Comparison of ENCODE assay signal across 1 cellular context in the genomic region with DNA sequence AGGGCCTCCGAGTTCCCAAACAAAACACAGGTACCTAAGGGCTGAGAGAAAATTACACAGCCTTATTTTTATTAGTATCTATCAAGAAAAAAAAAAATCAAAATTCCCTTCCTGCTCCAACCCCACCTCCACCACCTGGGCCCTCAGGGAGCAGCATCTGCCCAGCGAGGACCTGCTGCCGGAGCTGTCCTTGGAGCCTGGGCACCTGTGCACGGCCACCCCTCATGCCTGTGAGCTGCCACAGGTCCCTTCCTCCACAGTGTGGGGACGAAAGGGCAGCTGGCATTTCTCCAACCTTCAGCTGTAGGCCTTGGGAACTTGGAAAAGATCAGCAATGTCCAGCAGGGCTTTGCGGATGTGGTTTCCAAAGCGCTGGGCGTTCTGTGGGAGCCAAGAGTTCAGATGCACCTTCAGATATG.
A peak's percentile ranks its signal among the peaks of the same experiment; 100 is the strongest.
TF ChIP-seq lines count a peak whose summit lies in the region.

No MANE protein-coding gene starts in this region.

TF ChIP-seq in HepG2, 621 proteins besides CTCF, POLR2A, EP300 and RAD21 (continued from another document and continues in another):
- TF ChIP-seq, protein P1, sequence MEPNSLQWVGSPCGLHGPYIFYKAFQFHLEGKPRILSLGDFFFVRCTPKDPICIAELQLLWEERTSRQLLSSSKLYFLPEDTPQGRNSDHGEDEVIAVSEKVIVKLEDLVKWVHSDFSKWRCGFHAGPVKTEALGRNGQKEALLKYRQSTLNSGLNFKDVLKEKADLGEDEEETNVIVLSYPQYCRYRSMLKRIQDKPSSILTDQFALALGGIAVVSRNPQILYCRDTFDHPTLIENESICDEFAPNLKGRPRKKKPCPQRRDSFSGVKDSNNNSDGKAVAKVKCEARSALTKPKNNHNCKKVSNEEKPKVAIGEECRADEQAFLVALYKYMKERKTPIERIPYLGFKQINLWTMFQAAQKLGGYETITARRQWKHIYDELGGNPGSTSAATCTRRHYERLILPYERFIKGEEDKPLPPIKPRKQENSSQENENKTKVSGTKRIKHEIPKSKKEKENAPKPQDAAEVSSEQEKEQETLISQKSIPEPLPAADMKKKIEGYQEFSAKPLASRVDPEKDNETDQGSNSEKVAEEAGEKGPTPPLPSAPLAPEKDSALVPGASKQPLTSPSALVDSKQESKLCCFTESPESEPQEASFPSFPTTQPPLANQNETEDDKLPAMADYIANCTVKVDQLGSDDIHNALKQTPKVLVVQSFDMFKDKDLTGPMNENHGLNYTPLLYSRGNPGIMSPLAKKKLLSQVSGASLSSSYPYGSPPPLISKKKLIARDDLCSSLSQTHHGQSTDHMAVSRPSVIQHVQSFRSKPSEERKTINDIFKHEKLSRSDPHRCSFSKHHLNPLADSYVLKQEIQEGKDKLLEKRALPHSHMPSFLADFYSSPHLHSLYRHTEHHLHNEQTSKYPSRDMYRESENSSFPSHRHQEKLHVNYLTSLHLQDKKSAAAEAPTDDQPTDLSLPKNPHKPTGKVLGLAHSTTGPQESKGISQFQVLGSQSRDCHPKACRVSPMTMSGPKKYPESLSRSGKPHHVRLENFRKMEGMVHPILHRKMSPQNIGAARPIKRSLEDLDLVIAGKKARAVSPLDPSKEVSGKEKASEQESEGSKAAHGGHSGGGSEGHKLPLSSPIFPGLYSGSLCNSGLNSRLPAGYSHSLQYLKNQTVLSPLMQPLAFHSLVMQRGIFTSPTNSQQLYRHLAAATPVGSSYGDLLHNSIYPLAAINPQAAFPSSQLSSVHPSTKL (CRISPR knock-in tag; IDR thresholded peaks at IDR 0.05), result peak; percentile 69
- TF ChIP-seq ZMYM2 (CRISPR knock-in tag; IDR thresholded peaks at IDR 0.05) (no peak), EHMT2 (IDR thresholded peaks at IDR 0.05; ENCODE audit: borderline replicate concordance, low read depth, low read length) (no peak), MED8 (CRISPR knock-in tag; IDR thresholded peaks at IDR 0.05; ENCODE audit: insufficient replicate concordance) (no peak), LCORL (IDR thresholded peaks at IDR 0.05) (no peak), LCORL (CRISPR knock-in tag; IDR thresholded peaks at IDR 0.05) (peak; percentile 57; the same call in 1 of the 2 replicates), SMAD1 (CRISPR knock-in tag; IDR thresholded peaks at IDR 0.05; ENCODE audit: borderline replicate concordance, low read depth) (no peak), ERF (CRISPR knock-in tag; IDR thresholded peaks at IDR 0.05) (0 out of 2 replicates have a peak, but pooled peaks have one; percentile 30), ZNF616 (CRISPR knock-in tag; IDR thresholded peaks at IDR 0.05; ENCODE audit: low read depth) (no peak), KLF16 (CRISPR knock-in tag; IDR thresholded peaks at IDR 0.05) (0 out of 4 replicates have a peak, but pooled peaks of 1 of the 2 experiments have one; percentile 58), RARA (CRISPR knock-in tag; IDR thresholded peaks at IDR 0.05) (peak; percentile 22; the same call in 1 of the 2 replicates), ZNF768 (CRISPR knock-in tag; IDR thresholded peaks at IDR 0.05) (0 out of 2 replicates have a peak, but pooled peaks have one; percentile 40), ZNF724P (CRISPR knock-in tag; IDR thresholded peaks at IDR 0.05; ENCODE audit: borderline replicate concordance) (no peak), SAP130 (CRISPR knock-in tag; IDR thresholded peaks at IDR 0.05; ENCODE audit: low read depth) (peak; percentile 71), BORCS8-MEF2B (CRISPR knock-in tag; IDR thresholded peaks at IDR 0.05) (no peak), ELF3 (CRISPR knock-in tag; IDR thresholded peaks at IDR 0.05) (peak; percentile 46; the same call in 1 of the 2 replicates), TP53 (CRISPR knock-in tag; conservative IDR thresholded peaks at IDR 0.05) (no peak), ATAD3A (CRISPR knock-in tag; IDR thresholded peaks at IDR 0.05) (no peak), ZNF33B (CRISPR knock-in tag; IDR thresholded peaks at IDR 0.05) (no peak), ZNF230 (CRISPR knock-in tag; IDR thresholded peaks at IDR 0.05) (no peak)
- TF ChIP-seq, protein P2, sequence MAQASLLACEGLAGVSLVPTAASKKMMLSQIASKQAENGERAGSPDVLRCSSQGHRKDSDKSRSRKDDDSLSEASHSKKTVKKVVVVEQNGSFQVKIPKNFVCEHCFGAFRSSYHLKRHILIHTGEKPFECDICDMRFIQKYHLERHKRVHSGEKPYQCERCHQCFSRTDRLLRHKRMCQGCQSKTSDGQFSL (CRISPR knock-in tag; IDR thresholded peaks at IDR 0.05), result no peak
- TF ChIP-seq, protein P3, sequence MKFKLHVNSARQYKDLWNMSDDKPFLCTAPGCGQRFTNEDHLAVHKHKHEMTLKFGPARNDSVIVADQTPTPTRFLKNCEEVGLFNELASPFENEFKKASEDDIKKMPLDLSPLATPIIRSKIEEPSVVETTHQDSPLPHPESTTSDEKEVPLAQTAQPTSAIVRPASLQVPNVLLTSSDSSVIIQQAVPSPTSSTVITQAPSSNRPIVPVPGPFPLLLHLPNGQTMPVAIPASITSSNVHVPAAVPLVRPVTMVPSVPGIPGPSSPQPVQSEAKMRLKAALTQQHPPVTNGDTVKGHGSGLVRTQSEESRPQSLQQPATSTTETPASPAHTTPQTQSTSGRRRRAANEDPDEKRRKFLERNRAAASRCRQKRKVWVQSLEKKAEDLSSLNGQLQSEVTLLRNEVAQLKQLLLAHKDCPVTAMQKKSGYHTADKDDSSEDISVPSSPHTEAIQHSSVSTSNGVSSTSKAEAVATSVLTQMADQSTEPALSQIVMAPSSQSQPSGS (CRISPR knock-in tag; IDR thresholded peaks at IDR 0.05), result no peak
- TF ChIP-seq, protein P4, sequence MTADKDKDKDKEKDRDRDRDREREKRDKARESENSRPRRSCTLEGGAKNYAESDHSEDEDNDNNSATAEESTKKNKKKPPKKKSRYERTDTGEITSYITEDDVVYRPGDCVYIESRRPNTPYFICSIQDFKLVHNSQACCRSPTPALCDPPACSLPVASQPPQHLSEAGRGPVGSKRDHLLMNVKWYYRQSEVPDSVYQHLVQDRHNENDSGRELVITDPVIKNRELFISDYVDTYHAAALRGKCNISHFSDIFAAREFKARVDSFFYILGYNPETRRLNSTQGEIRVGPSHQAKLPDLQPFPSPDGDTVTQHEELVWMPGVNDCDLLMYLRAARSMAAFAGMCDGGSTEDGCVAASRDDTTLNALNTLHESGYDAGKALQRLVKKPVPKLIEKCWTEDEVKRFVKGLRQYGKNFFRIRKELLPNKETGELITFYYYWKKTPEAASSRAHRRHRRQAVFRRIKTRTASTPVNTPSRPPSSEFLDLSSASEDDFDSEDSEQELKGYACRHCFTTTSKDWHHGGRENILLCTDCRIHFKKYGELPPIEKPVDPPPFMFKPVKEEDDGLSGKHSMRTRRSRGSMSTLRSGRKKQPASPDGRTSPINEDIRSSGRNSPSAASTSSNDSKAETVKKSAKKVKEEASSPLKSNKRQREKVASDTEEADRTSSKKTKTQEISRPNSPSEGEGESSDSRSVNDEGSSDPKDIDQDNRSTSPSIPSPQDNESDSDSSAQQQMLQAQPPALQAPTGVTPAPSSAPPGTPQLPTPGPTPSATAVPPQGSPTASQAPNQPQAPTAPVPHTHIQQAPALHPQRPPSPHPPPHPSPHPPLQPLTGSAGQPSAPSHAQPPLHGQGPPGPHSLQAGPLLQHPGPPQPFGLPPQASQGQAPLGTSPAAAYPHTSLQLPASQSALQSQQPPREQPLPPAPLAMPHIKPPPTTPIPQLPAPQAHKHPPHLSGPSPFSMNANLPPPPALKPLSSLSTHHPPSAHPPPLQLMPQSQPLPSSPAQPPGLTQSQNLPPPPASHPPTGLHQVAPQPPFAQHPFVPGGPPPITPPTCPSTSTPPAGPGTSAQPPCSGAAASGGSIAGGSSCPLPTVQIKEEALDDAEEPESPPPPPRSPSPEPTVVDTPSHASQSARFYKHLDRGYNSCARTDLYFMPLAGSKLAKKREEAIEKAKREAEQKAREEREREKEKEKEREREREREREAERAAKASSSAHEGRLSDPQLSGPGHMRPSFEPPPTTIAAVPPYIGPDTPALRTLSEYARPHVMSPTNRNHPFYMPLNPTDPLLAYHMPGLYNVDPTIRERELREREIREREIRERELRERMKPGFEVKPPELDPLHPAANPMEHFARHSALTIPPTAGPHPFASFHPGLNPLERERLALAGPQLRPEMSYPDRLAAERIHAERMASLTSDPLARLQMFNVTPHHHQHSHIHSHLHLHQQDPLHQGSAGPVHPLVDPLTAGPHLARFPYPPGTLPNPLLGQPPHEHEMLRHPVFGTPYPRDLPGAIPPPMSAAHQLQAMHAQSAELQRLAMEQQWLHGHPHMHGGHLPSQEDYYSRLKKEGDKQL (CRISPR knock-in tag; IDR thresholded peaks at IDR 0.05; ENCODE audit: low read depth), result 0 out of 2 replicates have a peak, but pooled peaks have one; percentile 46
- TF ChIP-seq, protein P5, sequence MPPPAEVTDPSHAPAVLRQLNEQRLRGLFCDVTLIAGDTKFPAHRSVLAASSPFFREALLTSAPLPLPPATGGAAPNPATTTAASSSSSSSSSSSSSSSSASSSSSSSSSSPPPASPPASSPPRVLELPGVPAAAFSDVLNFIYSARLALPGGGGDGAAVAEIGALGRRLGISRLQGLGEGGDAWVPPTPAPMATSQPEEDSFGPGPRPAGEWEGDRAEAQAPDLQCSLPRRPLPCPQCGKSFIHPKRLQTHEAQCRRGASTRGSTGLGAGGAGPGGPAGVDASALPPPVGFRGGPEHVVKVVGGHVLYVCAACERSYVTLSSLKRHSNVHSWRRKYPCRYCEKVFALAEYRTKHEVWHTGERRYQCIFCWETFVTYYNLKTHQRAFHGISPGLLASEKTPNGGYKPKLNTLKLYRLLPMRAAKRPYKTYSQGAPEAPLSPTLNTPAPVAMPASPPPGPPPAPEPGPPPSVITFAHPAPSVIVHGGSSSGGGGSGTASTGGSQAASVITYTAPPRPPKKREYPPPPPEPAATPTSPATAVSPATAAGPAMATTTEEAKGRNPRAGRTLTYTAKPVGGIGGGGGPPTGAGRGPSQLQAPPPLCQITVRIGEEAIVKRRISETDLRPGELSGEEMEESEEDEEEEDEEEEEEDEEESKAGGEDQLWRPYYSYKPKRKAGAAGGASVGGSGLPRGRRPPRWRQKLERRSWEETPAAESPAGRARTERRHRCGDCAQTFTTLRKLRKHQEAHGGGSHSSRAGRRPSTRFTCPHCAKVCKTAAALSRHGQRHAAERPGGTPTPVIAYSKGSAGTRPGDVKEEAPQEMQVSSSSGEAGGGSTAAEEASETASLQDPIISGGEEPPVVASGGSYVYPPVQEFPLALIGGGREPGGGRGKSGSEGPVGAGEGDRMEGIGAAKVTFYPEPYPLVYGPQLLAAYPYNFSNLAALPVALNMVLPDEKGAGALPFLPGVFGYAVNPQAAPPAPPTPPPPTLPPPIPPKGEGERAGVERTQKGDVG (CRISPR knock-in tag; IDR thresholded peaks at IDR 0.05; ENCODE audit: borderline replicate concordance), result no peak
- TF ChIP-seq, protein P6, sequence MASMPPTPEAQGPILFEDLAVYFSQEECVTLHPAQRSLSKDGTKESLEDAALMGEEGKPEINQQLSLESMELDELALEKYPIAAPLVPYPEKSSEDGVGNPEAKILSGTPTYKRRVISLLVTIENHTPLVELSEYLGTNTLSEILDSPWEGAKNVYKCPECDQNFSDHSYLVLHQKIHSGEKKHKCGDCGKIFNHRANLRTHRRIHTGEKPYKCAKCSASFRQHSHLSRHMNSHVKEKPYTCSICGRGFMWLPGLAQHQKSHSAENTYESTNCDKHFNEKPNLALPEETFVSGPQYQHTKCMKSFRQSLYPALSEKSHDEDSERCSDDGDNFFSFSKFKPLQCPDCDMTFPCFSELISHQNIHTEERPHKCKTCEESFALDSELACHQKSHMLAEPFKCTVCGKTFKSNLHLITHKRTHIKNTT (CRISPR knock-in tag; IDR thresholded peaks at IDR 0.05), result no peak
- TF ChIP-seq, protein P7, sequence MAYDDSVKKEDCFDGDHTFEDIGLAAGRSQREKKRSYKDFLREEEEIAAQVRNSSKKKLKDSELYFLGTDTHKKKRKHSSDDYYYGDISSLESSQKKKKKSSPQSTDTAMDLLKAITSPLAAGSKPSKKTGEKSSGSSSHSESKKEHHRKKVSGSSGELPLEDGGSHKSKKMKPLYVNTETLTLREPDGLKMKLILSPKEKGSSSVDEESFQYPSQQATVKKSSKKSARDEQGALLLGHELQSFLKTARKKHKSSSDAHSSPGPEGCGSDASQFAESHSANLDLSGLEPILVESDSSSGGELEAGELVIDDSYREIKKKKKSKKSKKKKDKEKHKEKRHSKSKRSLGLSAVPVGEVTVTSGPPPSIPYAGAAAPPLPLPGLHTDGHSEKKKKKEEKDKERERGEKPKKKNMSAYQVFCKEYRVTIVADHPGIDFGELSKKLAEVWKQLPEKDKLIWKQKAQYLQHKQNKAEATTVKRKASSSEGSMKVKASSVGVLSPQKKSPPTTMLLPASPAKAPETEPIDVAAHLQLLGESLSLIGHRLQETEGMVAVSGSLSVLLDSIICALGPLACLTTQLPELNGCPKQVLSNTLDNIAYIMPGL (CRISPR knock-in tag; IDR thresholded peaks at IDR 0.05; ENCODE audit: borderline replicate concordance in 1 of 2, low read depth in 1 of 2), result 0 out of 4 replicates have a peak, but pooled peaks of 1 of the 2 experiments have one; percentile 50
- TF ChIP-seq, protein P8, sequence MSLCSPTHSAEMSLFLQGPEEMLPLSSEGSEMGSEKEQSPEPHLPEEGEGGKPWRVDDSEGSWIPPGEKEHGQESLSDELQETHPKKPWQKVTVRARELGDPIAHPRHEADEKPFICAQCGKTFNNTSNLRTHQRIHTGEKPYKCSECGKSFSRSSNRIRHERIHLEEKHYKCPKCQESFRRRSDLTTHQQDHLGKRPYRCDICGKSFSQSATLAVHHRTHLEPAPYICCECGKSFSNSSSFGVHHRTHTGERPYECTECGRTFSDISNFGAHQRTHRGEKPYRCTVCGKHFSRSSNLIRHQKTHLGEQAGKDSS (CRISPR knock-in tag; IDR thresholded peaks at IDR 0.05; ENCODE audit: borderline replicate concordance, low read depth), result 0 out of 2 replicates have a peak, but pooled peaks have one; percentile 12
- TF ChIP-seq, protein P9, sequence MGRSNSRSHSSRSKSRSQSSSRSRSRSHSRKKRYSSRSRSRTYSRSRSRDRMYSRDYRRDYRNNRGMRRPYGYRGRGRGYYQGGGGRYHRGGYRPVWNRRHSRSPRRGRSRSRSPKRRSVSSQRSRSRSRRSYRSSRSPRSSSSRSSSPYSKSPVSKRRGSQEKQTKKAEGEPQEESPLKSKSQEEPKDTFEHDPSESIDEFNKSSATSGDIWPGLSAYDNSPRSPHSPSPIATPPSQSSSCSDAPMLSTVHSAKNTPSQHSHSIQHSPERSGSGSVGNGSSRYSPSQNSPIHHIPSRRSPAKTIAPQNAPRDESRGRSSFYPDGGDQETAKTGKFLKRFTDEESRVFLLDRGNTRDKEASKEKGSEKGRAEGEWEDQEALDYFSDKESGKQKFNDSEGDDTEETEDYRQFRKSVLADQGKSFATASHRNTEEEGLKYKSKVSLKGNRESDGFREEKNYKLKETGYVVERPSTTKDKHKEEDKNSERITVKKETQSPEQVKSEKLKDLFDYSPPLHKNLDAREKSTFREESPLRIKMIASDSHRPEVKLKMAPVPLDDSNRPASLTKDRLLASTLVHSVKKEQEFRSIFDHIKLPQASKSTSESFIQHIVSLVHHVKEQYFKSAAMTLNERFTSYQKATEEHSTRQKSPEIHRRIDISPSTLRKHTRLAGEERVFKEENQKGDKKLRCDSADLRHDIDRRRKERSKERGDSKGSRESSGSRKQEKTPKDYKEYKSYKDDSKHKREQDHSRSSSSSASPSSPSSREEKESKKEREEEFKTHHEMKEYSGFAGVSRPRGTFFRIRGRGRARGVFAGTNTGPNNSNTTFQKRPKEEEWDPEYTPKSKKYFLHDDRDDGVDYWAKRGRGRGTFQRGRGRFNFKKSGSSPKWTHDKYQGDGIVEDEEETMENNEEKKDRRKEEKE (IDR thresholded peaks at IDR 0.05), result no peak
